25 cellular contexts compared by ENCODE assay signal in genomic region chr2:72082887-72083286, GRCh38.
"Had no signal": no experiment of that assay in that cellular context is flagged by ENCODE, and none has a peak within 500 bp of the region (broad histone marks: within the 10 kb centered on the region; RNA-seq: fewer than 3 reads in every experiment).

No MANE protein-coding gene starts in this region.

- H3K9me3 ChIP-seq: left ventricle myocardium inferior, neutrophil, psoas muscle, suprapubic skin, thoracic aorta, tibial artery, uterus had no signal

- H3K4me1 Mint-ChIP-seq: immature natural killer cell; mesothelial cell of epicardium; naive thymus-derived CD8-positive, alpha-beta T cell; nephron; neural crest cell; stimulated activated effector memory CD8-positive, alpha-beta T cell treated with anti-CD3 and anti-CD28 coated beads, Interleukin-12 subunit alpha, Interleukin-12 subunit beta, amount 100 ng/mL, for 72 hours had no signal

- H3K27me3 ChIP-seq: heart left ventricle, neutrophil, suprapubic skin, uterus had no signal

- H3K27me3 Mint-ChIP-seq: stimulated activated naive CD8-positive, alpha-beta T cell treated with anti-CD3 and anti-CD28 coated beads, Interleukin-15, Interleukin-2, amounts not matched to agents 100 ng/mL and 50 ng/mL, for 24 hours had no signal

- H3K4me3 ChIP-seq: heart left ventricle, left ventricle myocardium inferior, lung, psoas muscle, spleen, suprapubic skin, thoracic aorta, tibial artery, uterus had no signal

- H3K9me3 Mint-ChIP-seq: mesothelial cell of epicardium; naive thymus-derived CD8-positive, alpha-beta T cell; nephron; neural crest cell; stimulated activated effector memory CD8-positive, alpha-beta T cell treated with anti-CD3 and anti-CD28 coated beads, Interleukin-12 subunit alpha, Interleukin-12 subunit beta, amount 100 ng/mL, for 72 hours; stimulated activated naive CD8-positive, alpha-beta T cell treated with anti-CD3 and anti-CD28 coated beads, Interleukin-15, Interleukin-2, amounts not matched to agents 100 ng/mL and 50 ng/mL, for 24 hours had no signal

- H3K27ac Mint-ChIP-seq: immature natural killer cell; mesothelial cell of epicardium; naive thymus-derived CD8-positive, alpha-beta T cell; nephron; stimulated activated effector memory CD8-positive, alpha-beta T cell treated with anti-CD3 and anti-CD28 coated beads, Interleukin-12 subunit alpha, Interleukin-12 subunit beta, amount 100 ng/mL, for 72 hours; stimulated activated naive CD8-positive, alpha-beta T cell treated with anti-CD3 and anti-CD28 coated beads, Interleukin-15, Interleukin-2, amounts not matched to agents 100 ng/mL and 50 ng/mL, for 24 hours had no signal

- ATAC-seq: naive thymus-derived CD8-positive, alpha-beta T cell; stimulated activated effector memory CD8-positive, alpha-beta T cell treated with anti-CD3 and anti-CD28 coated beads, Interleukin-12 subunit alpha, Interleukin-12 subunit beta, amount 100 ng/mL, for 72 hours had no signal

- H3K36me3 ChIP-seq: heart left ventricle, left ventricle myocardium inferior, neutrophil, spleen, suprapubic skin, thoracic aorta, tibial artery, uterus had no signal

- H3K36me3 Mint-ChIP-seq: immature natural killer cell; mesothelial cell of epicardium; naive thymus-derived CD8-positive, alpha-beta T cell; stimulated activated effector memory CD8-positive, alpha-beta T cell treated with anti-CD3 and anti-CD28 coated beads, Interleukin-12 subunit alpha, Interleukin-12 subunit beta, amount 100 ng/mL, for 72 hours had no signal

- H3K4me3 Mint-ChIP-seq: immature natural killer cell; mesothelial cell of epicardium; naive thymus-derived CD8-positive, alpha-beta T cell; nephron; neural crest cell; stimulated activated effector memory CD8-positive, alpha-beta T cell treated with anti-CD3 and anti-CD28 coated beads, Interleukin-12 subunit alpha, Interleukin-12 subunit beta, amount 100 ng/mL, for 72 hours; stimulated activated naive CD8-positive, alpha-beta T cell treated with anti-CD3 and anti-CD28 coated beads, Interleukin-15, Interleukin-2, amounts not matched to agents 100 ng/mL and 50 ng/mL, for 24 hours had no signal

- H3K27ac ChIP-seq: heart left ventricle, left ventricle myocardium inferior, neutrophil, parathyroid adenoma, psoas muscle, spleen, suprapubic skin, thoracic aorta, tibial artery, uterus had no signal

- H3K9ac ChIP-seq: parathyroid adenoma had no signal

- H2AFZ ChIP-seq: parathyroid adenoma had no signal

- DNase-seq: heart left ventricle; hypothalamus; immature natural killer cell; left ventricle myocardium inferior; mesendoderm; naive thymus-derived CD8-positive, alpha-beta T cell; occipital lobe; psoas muscle; small intestine; spleen; stimulated activated CD4-positive, alpha-beta T cell treated with anti-CD3 and anti-CD28 coated beads, Interleukin-4, amount 100 ng/mL, for 24 hours; stimulated activated naive CD4-positive, alpha-beta T cell; tibial artery; trophoblast cell; uterus had no signal

- H3K4me1 ChIP-seq: heart left ventricle, left ventricle myocardium inferior, parathyroid adenoma, psoas muscle, spleen, suprapubic skin, tibial artery, uterus had no signal
